Comparison of ENCODE assay signal across 25 cellular contexts in genomic region chr11:38990841-38991240, GRCh38.
"Had no signal": no experiment of that assay in that cellular context is flagged by ENCODE, and none has a peak within 500 bp of the region (broad histone marks: within the 10 kb centered on the region; RNA-seq: fewer than 3 reads in every experiment).

No MANE protein-coding gene starts in this region.

- H3K27ac Mint-ChIP-seq: immature natural killer cell; memory B cell; naive thymus-derived CD4-positive, alpha-beta T cell; natural killer cell treated with Interleukin-12 subunit alpha and Interleukin-12 subunit beta and Interleukin-15 and Interleukin-18, amount 100 ng/mL, for 72 hours; stimulated activated naive B cell treated with anti-CD40 and anti-IgM and Interleukin-4, amounts not matched to agents 10 μg/mL and 1 μg/mL and 100 μg/mL, for 72 hours had no signal

- H3K36me3 ChIP-seq: left ventricle myocardium inferior, pancreas, prostate gland, transverse colon, upper lobe of left lung, vagina had no signal

- ATAC-seq: naive thymus-derived CD4-positive, alpha-beta T cell; natural killer cell treated with Interleukin-12 subunit alpha and Interleukin-12 subunit beta and Interleukin-15 and Interleukin-18, amount 100 ng/mL, for 72 hours; pancreas; right cardiac atrium; sciatic nerve; stimulated activated naive B cell treated with anti-CD40 and anti-IgM and Interleukin-4, amounts not matched to agents 10 μg/mL and 1 μg/mL and 100 μg/mL, for 72 hours; stimulated activated naive CD8-positive, alpha-beta T cell treated with anti-CD3 and anti-CD28 coated beads, Interleukin-15, Interleukin-2, amounts not matched to agents 100 U/mL and 50 U/mL, for 24 hours had no signal

- H3K27me3 Mint-ChIP-seq: memory B cell; naive thymus-derived CD4-positive, alpha-beta T cell; natural killer cell treated with Interleukin-12 subunit alpha and Interleukin-12 subunit beta and Interleukin-15 and Interleukin-18, amount 100 ng/mL, for 72 hours; stimulated activated naive B cell treated with anti-CD40 and anti-IgM and Interleukin-4, amounts not matched to agents 10 μg/mL and 1 μg/mL and 100 μg/mL, for 72 hours had no signal

- H3K27me3 ChIP-seq: pancreas, transverse colon, upper lobe of left lung, vagina had no signal

- DNase-seq: hypothalamus; immature natural killer cell; left ventricle myocardium inferior; midbrain; mucosa of descending colon; naive thymus-derived CD4-positive, alpha-beta T cell; pancreas; posterior cingulate gyrus; retina; right cardiac atrium; stimulated activated CD4-positive, alpha-beta T cell treated with anti-CD3 and anti-CD28 coated beads, Interleukin-12 subunit alpha, Interleukin-12 subunit beta, amount 100 ng/mL, for 4 hours; stimulated activated CD4-positive, alpha-beta T cell treated with anti-CD3 and anti-CD28 coated beads, Interleukin-15, amount 100 ng/mL, for 24 hours; stimulated activated CD4-positive, alpha-beta T cell treated with anti-CD3 and anti-CD28 coated beads, Interleukin-2, amount 100 ng/mL, for 24 hours; stimulated activated CD4-positive, alpha-beta T cell treated with anti-CD3 and anti-CD28 coated beads, Interleukin-4, amount 100 ng/mL, for 1 hour; stimulated activated naive B cell treated with anti-CD40 and anti-IgM and Interleukin-4, amounts not matched to agents 10 μg/mL and 1 μg/mL and 100 μg/mL, for 72 hours; stimulated activated naive CD8-positive, alpha-beta T cell treated with anti-CD3 and anti-CD28 coated beads, Interleukin-15, Interleukin-2, amounts not matched to agents 100 U/mL and 50 U/mL, for 24 hours; transverse colon; upper lobe of left lung had no signal

- H3K4me3 ChIP-seq: left ventricle myocardium inferior, lung, mucosa of descending colon, pancreas, prostate gland, skin epidermis, transverse colon, upper lobe of left lung, vagina had no signal

- H3K4me1 ChIP-seq: left ventricle myocardium inferior, pancreas, prostate gland, transverse colon, upper lobe of left lung, vagina had no signal

- H3K36me3 Mint-ChIP-seq: memory B cell; naive thymus-derived CD4-positive, alpha-beta T cell; stimulated activated naive B cell treated with anti-CD40 and anti-IgM and Interleukin-4, amounts not matched to agents 10 μg/mL and 1 μg/mL and 100 μg/mL, for 72 hours had no signal

- H3K9me3 ChIP-seq: mucosa of descending colon, pancreas, prostate gland, transverse colon, upper lobe of left lung, vagina had no signal

- H3K4me3 Mint-ChIP-seq: immature natural killer cell; memory B cell; naive thymus-derived CD4-positive, alpha-beta T cell; natural killer cell treated with Interleukin-12 subunit alpha and Interleukin-12 subunit beta and Interleukin-15 and Interleukin-18, amount 100 ng/mL, for 72 hours; stimulated activated naive B cell treated with anti-CD40 and anti-IgM and Interleukin-4, amounts not matched to agents 10 μg/mL and 1 μg/mL and 100 μg/mL, for 72 hours had no signal

- H3K4me1 Mint-ChIP-seq: immature natural killer cell; memory B cell; naive thymus-derived CD4-positive, alpha-beta T cell; stimulated activated naive B cell treated with anti-CD40 and anti-IgM and Interleukin-4, amounts not matched to agents 10 μg/mL and 1 μg/mL and 100 μg/mL, for 72 hours had no signal

- H3K27ac ChIP-seq: left ventricle myocardium inferior, pancreas, prostate gland, transverse colon, upper lobe of left lung, vagina had no signal
